In genomic region chr6:36443951-36444428, GRCh38 we compare ENCODE assay signal across 8 cellular contexts. TPM values are rescaled to one million over a fixed set of nuclear protein-coding genes. Genes with fewer than 3 reads are reported as not detected.
DNase-seq lines count a peak whose midpoint lies in the region; ATAC-seq and TF ChIP-seq lines count a peak whose summit lies in the region.

No MANE protein-coding gene starts in this region.

- H3K79me1 ChIP-seq in IMR-90 (ENCODE audit: low read depth in 1 of 2, low read length in 2 of 2): peaks cover 0 to 50% of the 10 kb centered on the region in 2 experiments; a peak in 3 of 4 replicates

- H3K4me3 Mint-ChIP-seq in activated B cell treated with CpG ODN at 0.5 μM for 24 hours: peak overlapping the region; percentile 98
- peak overlapping the region; percentile 96 for H3K4me3 Mint-ChIP-seq in glutamatergic neuron (ENCODE audit: unreplicated experiment)

- 7% methylated on average over 2 of the region's 7 CpGs; no CpG with 5 or more reads in 1 of the 2 experiments for WGBS in IMR-90 (ENCODE audit: extremely low coverage in 2 of 2, insufficient read length in 1 of 2), 2 experiments

- in situ Hi-C loops in IMR-90 (cut with MboI; ENCODE audit: low sequenced_read_pairs): no loop called here

- peak overlapping the region; percentile 96 for H3K9ac ChIP-seq in IMR-90 (ENCODE audit: low read depth, low read length)

- H3K36me3 Mint-ChIP-seq in activated B cell treated with CpG ODN at 0.5 μM for 24 hours (ENCODE audit: low read depth) (peaks cover 22% of the 10 kb centered on the region), glutamatergic neuron (ENCODE audit: unreplicated experiment) (no peaks in the 10 kb centered on the region)

- TF ChIP-seq RAD21 in IMR-90 (IDR thresholded peaks at IDR 0.05; ENCODE audit: low read length): no peak

- peak; percentile 39 for DNase-seq in EL
- peak; percentile 31 for DNase-seq in IMR-90
- DNase-seq in activated B cell treated with CpG ODN at 0.5 μM for 24 hours: no peak
- DNase-seq in glutamatergic neuron: no peak
- no peak for DNase-seq in retinal pigment epithelial cell (ENCODE audit: low read depth)
- no peak for DNase-seq in stimulated activated CD4-positive, alpha-beta T cell treated with anti-CD3 and anti-CD28 coated beads, Interleukin-4, amount 100 ng/mL, for 4 hours
- no peak for DNase-seq in stimulated activated naive CD4-positive, alpha-beta T cell treated with Interleukin-2 at 50 U/mL for 16 hours (lab: John Stamatoyannopoulos, UW)

- H3K9me3 Mint-ChIP-seq in activated B cell treated with CpG ODN at 0.5 μM for 24 hours (no peaks in the 10 kb centered on the region), glutamatergic neuron (ENCODE audit: unreplicated experiment) (peaks cover 4% of the 10 kb centered on the region)

- H3K9me3 ChIP-seq in IMR-90 (ENCODE audit: control insufficient read depth, insufficient read depth, low read length): 0 out of 2 replicates have a peak, but pooled peaks cover 2% of the 10 kb centered on the region

- H3K27ac ChIP-seq in IMR-90 (ENCODE audit: insufficient read depth, low read length): peak overlapping the region; percentile 40

- POLR2A ChIA-PET in IMR-90 (lab: Charles Lee; ENCODE audit: unreplicated experiment) (interaction anchor here (1.0 kb wide), 1 partner anchor 21 kb away, joined by 3 read pairs; no protein-coding TSS in a partner anchor), activated B cell treated with CpG ODN at 0.5 μM for 24 hours (lab: Charles Lee) (interaction anchor here (1.0 to 1.4 kb wide), 6 partner anchors 15 to 311 kb away, joined by 3 to 8 read pairs (median 5); partner anchors contain the start of gene SRSF3)

- ATAC-seq in IMR-90 (ENCODE audit: low read depth) (no peak), activated B cell treated with CpG ODN at 0.5 μM for 24 hours (ENCODE audit: low read depth) (no peak), GM21390 (IDR thresholded peaks at IDR 0.05; ENCODE audit: unreplicated experiment) (no peak)

- H4K5ac ChIP-seq in IMR-90 (ENCODE audit: low read depth, low read length): peak overlapping the region; percentile 41; the same call in 1 of the 2 replicates

- H3K4me1 Mint-ChIP-seq in activated B cell treated with CpG ODN at 0.5 μM for 24 hours: peaks cover 48% of the 10 kb centered on the region
- H3K4me1 Mint-ChIP-seq in glutamatergic neuron (ENCODE audit: low read depth, unreplicated experiment): peaks cover 14% of the 10 kb centered on the region

- H3K23ac ChIP-seq in IMR-90 (ENCODE audit: low read depth, low read length): peak overlapping the region; percentile 73

- peak overlapping the region; percentile 85 for H3K4me2 ChIP-seq in IMR-90 (ENCODE audit: low read depth, low read length)

- H3K36me3 ChIP-seq in IMR-90 (ENCODE audit: control insufficient read depth, insufficient read depth, low read length): peaks cover 2% of the 10 kb centered on the region; the same call in 1 of the 2 replicates

- intact Hi-C loops in IMR-90 (cut with micrococcal nuclease) (loop anchor here (2.0 kb wide), 1 partner anchor 151 kb away; the partner anchor contains the start of gene SRSF3), activated B cell treated with CpG ODN at 0.5 μM for 24 hours (cut with micrococcal nuclease) (loop anchor here (2.0 to 5.0 kb wide), 3 partner anchors 235 to 563 kb away; partner anchors contain the start of genes CDKN1A and FGD2)

- H2AFZ ChIP-seq in IMR-90 (replicated peaks; ENCODE audit: low read length, poor library complexity): no peak overlapping the region

- H3K14ac ChIP-seq in IMR-90 (replicated peaks; ENCODE audit: low read depth, low read length): peak overlapping the region; percentile 62

- dilution Hi-C loops in IMR-90 (cut with HindIII; ENCODE audit: low sequenced_read_pairs, unreplicated experiment): no loop called here

- H4K20me1 ChIP-seq in IMR-90 (ENCODE audit: insufficient read depth, low read length): peaks cover 22% of the 10 kb centered on the region

- H3K4me3 ChIP-seq in IMR-90 (ENCODE audit: insufficient read depth, low read depth, low read length) (peak overlapping the region; percentile 89), retinal pigment epithelial cell (ENCODE audit: low read length) (peak overlapping the region; percentile 87)

- H2AK9ac ChIP-seq in IMR-90 (replicated peaks; ENCODE audit: low read depth, low read length, poor library complexity): peak overlapping the region; percentile 35

- peaks cover 6% of the 10 kb centered on the region for H3K4me1 ChIP-seq in IMR-90 (ENCODE audit: control insufficient read depth, insufficient read depth, low read length)

- H2BK5ac ChIP-seq in IMR-90 (ENCODE audit: low read depth, low read length, poor library complexity, severe bottlenecking): peak overlapping the region; percentile 95

- no peak; the same call in 1 of the 2 replicates for TF ChIP-seq POLR2A in IMR-90 (IDR thresholded peaks at IDR 0.05; ENCODE audit: low read depth, low read length)

- 0 out of 2 replicates have a peak overlapping the region, but pooled peaks have one; percentile 18 for H2AK5ac ChIP-seq in IMR-90 (ENCODE audit: low read depth, low read length)

- CTCF ChIA-PET in IMR-90 (lab: Yijun Ruan, JAX) (interaction anchor here (0.6 kb wide), 1 partner anchor 38 kb away, joined by 6 read pairs; no protein-coding TSS in a partner anchor), activated B cell treated with CpG ODN at 0.5 μM for 24 hours (lab: Charles Lee) (interaction anchor here (0.8 kb wide), 2 partner anchors 14 to 21 kb away, joined by 3 read pairs; no protein-coding TSS in a partner anchor)

- H2BK120ac ChIP-seq in IMR-90 (ENCODE audit: low read depth, low read length): peak overlapping the region; percentile 12; the same call in 1 of the 2 replicates

- peak overlapping the region; percentile 79 for H3K56ac ChIP-seq in IMR-90 (ENCODE audit: extremely low read depth, insufficient read depth, low read length)

- peak overlapping the region; percentile 54 for H4K91ac ChIP-seq in IMR-90 (ENCODE audit: insufficient read depth, low read depth, low read length)

- H3K27me3 Mint-ChIP-seq in activated B cell treated with CpG ODN at 0.5 μM for 24 hours (no peaks in the 10 kb centered on the region), glutamatergic neuron (ENCODE audit: unreplicated experiment) (peaks cover 8% of the 10 kb centered on the region)

- H2BK15ac ChIP-seq in IMR-90 (ENCODE audit: low read depth, low read length): 0 out of 3 replicates have a peak overlapping the region, but pooled peaks have one; percentile 1

- no peak; the same call in 1 of the 2 replicates for TF ChIP-seq CTCF in IMR-90 (conservative IDR thresholded peaks at IDR 0.05; ENCODE audit: low read depth, low read length)
- TF ChIP-seq CTCF in activated B cell treated with CpG ODN at 0.5 μM for 24 hours (IDR thresholded peaks at IDR 0.05): no peak
- TF ChIP-seq CTCF in glutamatergic neuron (IDR thresholded peaks at IDR 0.05; ENCODE audit: partially characterized antibody, unreplicated experiment): no peak
- TF ChIP-seq CTCF in retinal pigment epithelial cell (conservative IDR thresholded peaks at IDR 0.05; ENCODE audit: low read depth, low read length): peak; percentile 24

- H3K18ac ChIP-seq in IMR-90 (ENCODE audit: low read depth, low read length): peak overlapping the region; percentile 20; the same call in 1 of the 2 replicates

- H2BK20ac ChIP-seq in IMR-90 (ENCODE audit: low read depth, low read length): peak overlapping the region; percentile 9; the same call in 1 of the 2 replicates

- no peaks in the 10 kb centered on the region; the same call in 1 of the 2 replicates for H3K9me1 ChIP-seq in IMR-90 (ENCODE audit: insufficient read depth, low read length)

- TSS peak; percentile 50 for BruUV-seq in IMR-90 (replicated peaks; lab: Mats Ljungman, UMichigan)

- H3K27ac Mint-ChIP-seq in activated B cell treated with CpG ODN at 0.5 μM for 24 hours: peak overlapping the region; percentile 92
- H3K27ac Mint-ChIP-seq in glutamatergic neuron (ENCODE audit: unreplicated experiment): peak overlapping the region; percentile 94

- peak overlapping the region; percentile 89 for H3K4ac ChIP-seq in IMR-90 (ENCODE audit: low read depth, low read length)

- peak overlapping the region in 1 of 2 experiments; percentile 55; a peak in 3 of 4 replicates for H4K8ac ChIP-seq in IMR-90 (ENCODE audit: low read depth in 2 of 2, low read length in 2 of 2)

- H3K27me3 ChIP-seq in IMR-90 (ENCODE audit: control insufficient read depth, insufficient read depth, low read length): no peaks in the 10 kb centered on the region

TF ChIP-seq in IMR-90, 13 proteins besides CTCF, POLR2A, EP300 and RAD21 (continues in another document):
- no peak for TF ChIP-seq CEBPB (IDR thresholded peaks at IDR 0.05; ENCODE audit: low read depth, low read length)
- TF ChIP-seq NFE2L2 (IDR thresholded peaks at IDR 0.05; ENCODE audit: low read depth, low read length): no peak
- TF ChIP-seq RCOR1 (IDR thresholded peaks at IDR 0.05; ENCODE audit: insufficient replicate concordance, low read length): no peak
- TF ChIP-seq CHD1 (IDR thresholded peaks at IDR 0.05; ENCODE audit: low read depth, low read length): no peak

RNA-seq across cellular contexts. Expression of gene KCTD20, which starts 1.2 kb away (rescaled TPM):
- total RNA-seq in IMR-90 (2012; rRNA removed) (150 TPM in 2 replicates), activated B cell treated with CpG ODN at 0.5 μM for 24 hours (45.5 and 48.1 TPM in 2 replicates), glutamatergic neuron (ENCODE audit: unreplicated experiment) (29.1 TPM)
- polyA plus RNA-seq in IMR-90 (2012; rRNA removed): 48.5 and 55.4 TPM in 2 replicates
- 19.9 and 24.2 TPM in 2 replicates for polyA plus RNA-seq in IMR-90 (2012; cell fraction: cytosol; rRNA removed)
- polyA plus RNA-seq in IMR-90 (2012; cell fraction: nucleus; rRNA removed; ENCODE audit: low replicate concordance): 7.4 and 32.8 TPM in 2 replicates

RNA-seq across cellular contexts. Expression of gene PXT1, which starts 1.3 kb away (rescaled TPM):
- total RNA-seq in IMR-90 (2012; rRNA removed): not detected in 2 replicates
- polyA plus RNA-seq in IMR-90 (2012; rRNA removed): not detected in 2 replicates
- polyA plus RNA-seq in IMR-90 (2012; cell fraction: cytosol; rRNA removed): not detected in 2 replicates
- 0.04 TPM in 1 of 2 replicates, not detected in the other for polyA plus RNA-seq in IMR-90 (2012; cell fraction: nucleus; rRNA removed; ENCODE audit: low replicate concordance)
- 0.11 and 0.22 TPM in 2 replicates for total RNA-seq in activated B cell treated with CpG ODN at 0.5 μM for 24 hours
- total RNA-seq in glutamatergic neuron (ENCODE audit: unreplicated experiment): not detected

RNA-seq across cellular contexts. Expression of gene ETV7, which starts 56.5 kb away (rescaled TPM):
- under 0.01 and 0.18 TPM in 2 replicates for total RNA-seq in IMR-90 (2012; rRNA removed)
- polyA plus RNA-seq in IMR-90 (2012; rRNA removed): 0.17 and 0.19 TPM in 2 replicates
- polyA plus RNA-seq in IMR-90 (2012; cell fraction: cytosol; rRNA removed): 0.14 and 0.22 TPM in 2 replicates
- 0.16 and 0.19 TPM in 2 replicates for polyA plus RNA-seq in IMR-90 (2012; cell fraction: nucleus; rRNA removed; ENCODE audit: low replicate concordance)
- 0.24 and 0.51 TPM in 2 replicates for total RNA-seq in activated B cell treated with CpG ODN at 0.5 μM for 24 hours
- total RNA-seq in glutamatergic neuron (ENCODE audit: unreplicated experiment): not detected

Comparison
In these comparisons a context has a peak if more than half of its experiments do, and no peak if none do; other contexts are left out.
1. DNase-seq: peak in EL (single experiment) and IMR-90 (single experiment); none in activated B cell treated with CpG ODN at 0.5 μM for 24 hours (single experiment), glutamatergic neuron (single experiment), retinal pigment epithelial cell (single experiment), stimulated activated CD4-positive, alpha-beta T cell treated with anti-CD3 and anti-CD28 coated beads, Interleukin-4, amount 100 ng/mL, for 4 hours (0 of 2) and stimulated activated naive CD4-positive, alpha-beta T cell treated with Interleukin-2 at 50 U/mL for 16 hours (single experiment).